In genomic region chr14:85711620-85712019, GRCh38 we compare ENCODE assay signal across 28 cellular contexts.
"Had no signal": no experiment of that assay in that cellular context is flagged by ENCODE, and none has a peak within 500 bp of the region (broad histone marks: within the 10 kb centered on the region; RNA-seq: fewer than 3 reads in every experiment).

No MANE protein-coding gene starts in this region.

- H3K9me3 ChIP-seq: stomach, suprapubic skin, testis, thoracic aorta, thyroid gland, tibial artery, tibial nerve, transverse colon, upper lobe of left lung, upper lobe of right lung, uterus, vagina had no signal

- H3K27me3 Mint-ChIP-seq: stimulated activated memory B cell treated with anti-CD40 and anti-IgM and Interleukin-4, amounts not matched to agents 10 μg/mL and 1 μg/mL and 100 μg/mL, for 72 hours; stimulated activated naive B cell treated with anti-CD40 and anti-IgM and Interleukin-4, amounts not matched to agents 10 μg/mL and 1 μg/mL and 100 μg/mL, for 72 hours; stimulated activated naive CD8-positive, alpha-beta T cell treated with anti-CD3 and anti-CD28 coated beads, Interleukin-15, amount 100 ng/mL, for 72 hours; stimulated activated naive CD8-positive, alpha-beta T cell treated with anti-CD3 and anti-CD28 coated beads, Interleukin-15, Interleukin-2, amounts not matched to agents 100 ng/mL and 50 ng/mL, for 24 hours had no signal

- H3K36me3 Mint-ChIP-seq: stimulated activated effector memory CD8-positive, alpha-beta T cell treated with anti-CD3 and anti-CD28 coated beads, Interleukin-12 subunit alpha, Interleukin-12 subunit beta, amount 100 ng/mL, for 72 hours; stimulated activated memory B cell treated with anti-CD40 and anti-IgM and Interleukin-4, amounts not matched to agents 10 μg/mL and 1 μg/mL and 100 μg/mL, for 72 hours; stimulated activated naive B cell treated with anti-CD40 and anti-IgM and Interleukin-4, amounts not matched to agents 10 μg/mL and 1 μg/mL and 100 μg/mL, for 72 hours; type B pancreatic cell had no signal

- H3K27me3 ChIP-seq: stomach, suprapubic skin, testis, thyroid gland, tibial artery, tibial nerve, transverse colon, upper lobe of left lung, upper lobe of right lung, uterus, vagina had no signal

- DNase-seq: stimulated activated CD4-positive, alpha-beta T cell treated with anti-CD3 and anti-CD28 coated beads, Interleukin-2, amount 100 ng/mL, for 48 hours; stimulated activated CD4-positive, alpha-beta T cell treated with anti-CD3 and anti-CD28 coated beads, Interleukin-4, amount 100 ng/mL, for 1 hour; stimulated activated CD4-positive, alpha-beta T cell treated with anti-CD3 and anti-CD28 coated beads, Interleukin-4, amount 100 ng/mL, for 24 hours; stimulated activated CD4-positive, alpha-beta T cell treated with anti-CD3 and anti-CD28 coated beads, Interleukin-4, amount 100 ng/mL, for 4 hours; stimulated activated CD8-positive, alpha-beta memory T cell treated with anti-CD3 and anti-CD28 coated beads, Interleukin-4, amount 100 ng/mL, for 48 hours; stimulated activated naive B cell treated with anti-CD40 and anti-IgM and Interleukin-4, amounts not matched to agents 10 μg/mL and 1 μg/mL and 100 μg/mL, for 72 hours; stimulated activated naive CD4-positive, alpha-beta T cell; stimulated activated naive CD4-positive, alpha-beta T cell treated with Interleukin-2 at 50 U/mL for 16 hours; stimulated activated naive CD8-positive, alpha-beta T cell treated with anti-CD3 and anti-CD28 coated beads, Interleukin-15, amount 100 ng/mL, for 72 hours; stimulated activated naive CD8-positive, alpha-beta T cell treated with anti-CD3 and anti-CD28 coated beads, Interleukin-15, Interleukin-2, amounts not matched to agents 100 U/mL and 50 U/mL, for 24 hours; stomach; substantia nigra; testis; thyroid gland; tibial artery; transverse colon; trophoblast cell; upper lobe of right lung; uterus had no signal

- H3K9me3 Mint-ChIP-seq: type B pancreatic cell had no signal

- H3K4me1 ChIP-seq: stomach, suprapubic skin, testis, thyroid gland, tibial artery, tibial nerve, transverse colon, upper lobe of left lung, upper lobe of right lung, uterus, vagina had no signal

- H3K27ac Mint-ChIP-seq: stimulated activated effector memory CD8-positive, alpha-beta T cell treated with anti-CD3 and anti-CD28 coated beads, Interleukin-12 subunit alpha, Interleukin-12 subunit beta, amount 100 ng/mL, for 72 hours; stimulated activated memory B cell treated with anti-CD40 and anti-IgM and Interleukin-4, amounts not matched to agents 10 μg/mL and 1 μg/mL and 100 μg/mL, for 72 hours; stimulated activated naive B cell treated with anti-CD40 and anti-IgM and Interleukin-4, amounts not matched to agents 10 μg/mL and 1 μg/mL and 100 μg/mL, for 72 hours; stimulated activated naive CD8-positive, alpha-beta T cell treated with anti-CD3 and anti-CD28 coated beads, Interleukin-15, amount 100 ng/mL, for 72 hours; stimulated activated naive CD8-positive, alpha-beta T cell treated with anti-CD3 and anti-CD28 coated beads, Interleukin-15, Interleukin-2, amounts not matched to agents 100 ng/mL and 50 ng/mL, for 24 hours; type B pancreatic cell had no signal

- H3K27ac ChIP-seq: stomach, suprapubic skin, testis, thoracic aorta, thyroid gland, tibial artery, tibial nerve, transverse colon, upper lobe of left lung, upper lobe of right lung, uterus, vagina had no signal

- H3K36me3 ChIP-seq: stomach, suprapubic skin, thoracic aorta, thyroid gland, tibial artery, tibial nerve, transverse colon, upper lobe of left lung, upper lobe of right lung, uterus, vagina had no signal

- H3K4me1 Mint-ChIP-seq: stimulated activated effector memory CD8-positive, alpha-beta T cell treated with anti-CD3 and anti-CD28 coated beads, Interleukin-12 subunit alpha, Interleukin-12 subunit beta, amount 100 ng/mL, for 72 hours; stimulated activated memory B cell treated with anti-CD40 and anti-IgM and Interleukin-4, amounts not matched to agents 10 μg/mL and 1 μg/mL and 100 μg/mL, for 72 hours; stimulated activated naive B cell treated with anti-CD40 and anti-IgM and Interleukin-4, amounts not matched to agents 10 μg/mL and 1 μg/mL and 100 μg/mL, for 72 hours; stimulated activated naive CD8-positive, alpha-beta T cell treated with anti-CD3 and anti-CD28 coated beads, Interleukin-15, amount 100 ng/mL, for 72 hours had no signal

- ATAC-seq: stimulated activated effector memory CD8-positive, alpha-beta T cell treated with anti-CD3 and anti-CD28 coated beads, Interleukin-12 subunit alpha, Interleukin-12 subunit beta, amount 100 ng/mL, for 72 hours; stimulated activated memory B cell treated with anti-CD40 and anti-IgM and Interleukin-4, amounts not matched to agents 10 μg/mL and 1 μg/mL and 100 μg/mL, for 72 hours; stimulated activated naive B cell treated with anti-CD40 and anti-IgM and Interleukin-4, amounts not matched to agents 10 μg/mL and 1 μg/mL and 100 μg/mL, for 72 hours; stimulated activated naive CD8-positive, alpha-beta T cell treated with anti-CD3 and anti-CD28 coated beads, Interleukin-15, amount 100 ng/mL, for 72 hours; stimulated activated naive CD8-positive, alpha-beta T cell treated with anti-CD3 and anti-CD28 coated beads, Interleukin-15, Interleukin-2, amounts not matched to agents 100 U/mL and 50 U/mL, for 24 hours; upper lobe of right lung had no signal

- H3K4me3 ChIP-seq: stomach, suprapubic skin, testis, thoracic aorta, thyroid gland, tibial artery, tibial nerve, transverse colon, upper lobe of left lung, upper lobe of right lung, uterus, vagina had no signal

- H3K4me3 Mint-ChIP-seq: stimulated activated effector memory CD8-positive, alpha-beta T cell treated with anti-CD3 and anti-CD28 coated beads, Interleukin-12 subunit alpha, Interleukin-12 subunit beta, amount 100 ng/mL, for 72 hours; stimulated activated memory B cell treated with anti-CD40 and anti-IgM and Interleukin-4, amounts not matched to agents 10 μg/mL and 1 μg/mL and 100 μg/mL, for 72 hours; stimulated activated naive B cell treated with anti-CD40 and anti-IgM and Interleukin-4, amounts not matched to agents 10 μg/mL and 1 μg/mL and 100 μg/mL, for 72 hours; stimulated activated naive CD8-positive, alpha-beta T cell treated with anti-CD3 and anti-CD28 coated beads, Interleukin-15, amount 100 ng/mL, for 72 hours; stimulated activated naive CD8-positive, alpha-beta T cell treated with anti-CD3 and anti-CD28 coated beads, Interleukin-15, Interleukin-2, amounts not matched to agents 100 ng/mL and 50 ng/mL, for 24 hours; type B pancreatic cell had no signal
